In genomic region chr12:28443337-28443736, GRCh38 we compare ENCODE assay signal across 21 cellular contexts.
DNase-seq lines count a peak whose midpoint lies in the region; FAIRE-seq and TF ChIP-seq lines count a peak whose summit lies in the region.
"Had no signal": no experiment of that assay in that cellular context is flagged by ENCODE, and none has a peak within 500 bp of the region (broad histone marks: within the 10 kb centered on the region; RNA-seq: fewer than 3 reads in every experiment).

No MANE protein-coding gene starts in this region.

- intact Hi-C loops in MCF 10A (cut with micrococcal nuclease): no loop called here
- intact Hi-C loops in activated CD4-positive, alpha-beta T cell treated with anti-CD3 and anti-CD28 coated beads, Interleukin-2, amount 10 ng/mL, durations not matched to agents 24 days and 14 days (cut with micrococcal nuclease): no loop called here

- no peak for TF ChIP-seq CTCF in MCF 10A (IDR thresholded peaks at IDR 0.05; ENCODE audit: unreplicated experiment)

- POLR2A ChIA-PET in MCF 10A (lab: Yijun Ruan, JAX): no interaction called here

- H3K4me1 Mint-ChIP-seq in MCF 10A (ENCODE audit: insufficient read depth, unreplicated experiment): no peaks in the 10 kb centered on the region
- no peaks in the 10 kb centered on the region for H3K4me1 Mint-ChIP-seq in activated CD4-positive, alpha-beta T cell treated with anti-CD3 and anti-CD28 coated beads, Interleukin-2, amount 10 ng/mL, durations not matched to agents 24 days and 14 days
- H3K4me1 Mint-ChIP-seq: B cell had no signal

- DNase-seq in NCI-H748 (lab: John Stamatoyannopoulos, UW; ENCODE audit: unreplicated experiment) (peak; percentile 9), NCI-H748 treated with DMSO at 0.1 percent for 48 hours (lab: John Stamatoyannopoulos, UW) (no peak), NCI-H187 treated with DMSO at 0.1 percent for 48 hours (lab: John Stamatoyannopoulos, UW) (peak; percentile 16), NCI-H526 treated with DMSO at 0.1 percent for 48 hours (lab: John Stamatoyannopoulos, UW) (peak; percentile 14), MCF 10A (ENCODE audit: unreplicated experiment) (no peak), putamen (ENCODE audit: low spot score) (no peak), GM19239 (ENCODE audit: insufficient read length, low spot score) (no peak)
- DNase-seq in activated CD4-positive, alpha-beta T cell treated with anti-CD3 and anti-CD28 coated beads, Interleukin-2, amount 10 ng/mL, durations not matched to agents 24 days and 14 days: no peak
- DNase-seq: activated CD8-positive, alpha-beta T cell treated with anti-CD3 and anti-CD28 coated beads for 36 hours; activated naive CD8-positive, alpha-beta T cell treated with anti-CD3 and anti-CD28 coated beads for 36 hours; caudate nucleus; foreskin melanocyte; HCEC 1CT; IMR-90; left cardiac atrium; NCI-H1436; pancreas; stimulated activated CD4-positive, alpha-beta T cell treated with anti-CD3 and anti-CD28 coated beads, Interleukin-2, amount 100 ng/mL, for 24 hours; T-cell had no signal

- H3K36me3 Mint-ChIP-seq in MCF 10A (ENCODE audit: insufficient read depth, unreplicated experiment): no peaks in the 10 kb centered on the region
- H3K36me3 Mint-ChIP-seq in activated CD4-positive, alpha-beta T cell treated with anti-CD3 and anti-CD28 coated beads, Interleukin-2, amount 10 ng/mL, durations not matched to agents 24 days and 14 days (ENCODE audit: low read depth): no peaks in the 10 kb centered on the region

- no TSS peak for BruUV-seq in MCF 10A (replicated peaks; lab: Mats Ljungman, UMichigan)

- CTCF ChIA-PET in MCF 10A (lab: Yijun Ruan, JAX): interaction anchor here (0.6 kb wide), 1 partner anchor 233 kb away, joined by 3 read pairs; no protein-coding TSS in a partner anchor

- H3K9me3 Mint-ChIP-seq in MCF 10A (ENCODE audit: unreplicated experiment): no peaks in the 10 kb centered on the region
- no peaks in the 10 kb centered on the region for H3K9me3 Mint-ChIP-seq in activated CD4-positive, alpha-beta T cell treated with anti-CD3 and anti-CD28 coated beads, Interleukin-2, amount 10 ng/mL, durations not matched to agents 24 days and 14 days
- H3K9me3 Mint-ChIP-seq: activated CD8-positive, alpha-beta T cell treated with anti-CD3 and anti-CD28 coated beads for 36 hours; activated naive CD8-positive, alpha-beta T cell treated with anti-CD3 and anti-CD28 coated beads for 36 hours; T-cell had no signal

- H3K27me3 Mint-ChIP-seq in MCF 10A (ENCODE audit: insufficient read depth, unreplicated experiment): no peaks in the 10 kb centered on the region
- H3K27me3 Mint-ChIP-seq in activated CD4-positive, alpha-beta T cell treated with anti-CD3 and anti-CD28 coated beads, Interleukin-2, amount 10 ng/mL, durations not matched to agents 24 days and 14 days: no peaks in the 10 kb centered on the region
- H3K27me3 Mint-ChIP-seq: activated CD8-positive, alpha-beta T cell treated with anti-CD3 and anti-CD28 coated beads for 36 hours; activated naive CD8-positive, alpha-beta T cell treated with anti-CD3 and anti-CD28 coated beads for 36 hours; B cell; T-cell had no signal

- H3K4me3 Mint-ChIP-seq in MCF 10A (ENCODE audit: unreplicated experiment): no peak overlapping the region
- H3K4me3 Mint-ChIP-seq in activated CD4-positive, alpha-beta T cell treated with anti-CD3 and anti-CD28 coated beads, Interleukin-2, amount 10 ng/mL, durations not matched to agents 24 days and 14 days: no peak overlapping the region
- H3K4me3 Mint-ChIP-seq: activated CD8-positive, alpha-beta T cell treated with anti-CD3 and anti-CD28 coated beads for 36 hours; activated naive CD8-positive, alpha-beta T cell treated with anti-CD3 and anti-CD28 coated beads for 36 hours; B cell; T-cell had no signal

- no peak for FAIRE-seq in GM19239 (lab: Jason Lieb, UNC)
- FAIRE-seq: astrocyte had no signal

- H3K27ac Mint-ChIP-seq in MCF 10A (ENCODE audit: low read depth, unreplicated experiment): no peak overlapping the region
- no peak overlapping the region for H3K27ac Mint-ChIP-seq in activated CD4-positive, alpha-beta T cell treated with anti-CD3 and anti-CD28 coated beads, Interleukin-2, amount 10 ng/mL, durations not matched to agents 24 days and 14 days
- H3K27ac Mint-ChIP-seq: activated CD8-positive, alpha-beta T cell treated with anti-CD3 and anti-CD28 coated beads for 36 hours; activated naive CD8-positive, alpha-beta T cell treated with anti-CD3 and anti-CD28 coated beads for 36 hours; B cell; T-cell had no signal

Comparison
In these comparisons a context has a peak if more than half of its experiments do, and no peak if none do; other contexts are left out.
1. DNase-seq: peak in NCI-H748 (single experiment), NCI-H187 treated with DMSO at 0.1 percent for 48 hours (single experiment) and NCI-H526 treated with DMSO at 0.1 percent for 48 hours (single experiment); none in NCI-H748 treated with DMSO at 0.1 percent for 48 hours (single experiment), MCF 10A (single experiment), activated CD4-positive, alpha-beta T cell treated with anti-CD3 and anti-CD28 coated beads, Interleukin-2, amount 10 ng/mL, durations not matched to agents 24 days and 14 days (single experiment), putamen (single experiment) and GM19239 (single experiment).